ENCODE assay signal across 1 cellular context in the genomic region with DNA sequence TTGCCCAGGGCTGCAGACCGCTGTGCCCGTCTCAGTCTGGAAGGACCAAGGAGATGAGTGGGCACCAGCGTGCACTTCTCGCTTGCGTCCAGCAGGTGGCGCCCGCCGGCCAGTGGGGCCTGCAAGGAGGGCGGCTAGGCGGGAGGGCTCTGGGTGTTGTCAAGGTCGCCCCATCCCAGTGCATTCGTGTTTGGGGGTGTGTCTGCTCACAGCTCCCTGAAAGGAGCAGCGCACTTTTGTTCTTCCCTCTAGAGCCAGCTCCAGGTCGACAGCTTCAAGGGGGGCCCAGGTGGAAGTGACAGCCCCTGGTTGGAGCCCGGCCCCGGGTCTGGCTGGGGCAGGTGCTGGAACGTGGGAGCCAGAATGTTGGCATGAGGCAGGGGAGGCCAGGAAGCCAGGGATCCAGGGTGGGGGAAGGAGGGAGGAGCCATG.
TF ChIP-seq lines count a peak whose summit lies in the region.

No MANE protein-coding gene starts in this region.

TF ChIP-seq in HepG2, 621 proteins besides CTCF, POLR2A, EP300 and RAD21 (continued from another document and continues in another):
- TF ChIP-seq ZNF839 (CRISPR knock-in tag; IDR thresholded peaks at IDR 0.05; ENCODE audit: borderline replicate concordance) (0 out of 2 replicates have a peak, but pooled peaks have one; percentile 20), ZNF451 (CRISPR knock-in tag; IDR thresholded peaks at IDR 0.05) (no peak), SETDB1 (CRISPR knock-in tag; IDR thresholded peaks at IDR 0.05; ENCODE audit: borderline replicate concordance) (no peak), MED8 (CRISPR knock-in tag; IDR thresholded peaks at IDR 0.05; ENCODE audit: insufficient replicate concordance) (no peak), U2AF2 (IDR thresholded peaks at IDR 0.05; ENCODE audit: low read depth, low read length) (no peak), ZNF17 (CRISPR knock-in tag; IDR thresholded peaks at IDR 0.05) (no peak), AHR (CRISPR knock-in tag; IDR thresholded peaks at IDR 0.05) (peak; percentile 69; the same call in 1 of the 2 replicates), HIVEP1 (CRISPR knock-in tag; IDR thresholded peaks at IDR 0.05) (0 out of 2 replicates have a peak, but pooled peaks have one; percentile 26), FOXP1 (IDR thresholded peaks at IDR 0.05) (no peak), FOXP1 (CRISPR knock-in tag; IDR thresholded peaks at IDR 0.05) (no peak), ZSCAN9 (CRISPR knock-in tag; IDR thresholded peaks at IDR 0.05; ENCODE audit: borderline replicate concordance) (no peak), SOX6 (IDR thresholded peaks at IDR 0.05) (no peak), SOX6 (CRISPR knock-in tag; IDR thresholded peaks at IDR 0.05) (peak; percentile 25; the same call in 1 of the 2 replicates), ZFP37 (CRISPR knock-in tag; IDR thresholded peaks at IDR 0.05; ENCODE audit: borderline replicate concordance) (0 out of 2 replicates have a peak, but pooled peaks have one; percentile 10), NCOA2 (CRISPR knock-in tag; IDR thresholded peaks at IDR 0.05) (no peak), SYNCRIP (IDR thresholded peaks at IDR 0.05; ENCODE audit: insufficient read depth, low read depth, low read length) (no peak), MYC (CRISPR knock-in tag; IDR thresholded peaks at IDR 0.05; ENCODE audit: borderline replicate concordance) (peak; percentile 26; the same call in 1 of the 2 replicates), ZSCAN20 (CRISPR knock-in tag; IDR thresholded peaks at IDR 0.05; ENCODE audit: borderline replicate concordance) (no peak), SNAPC2 (CRISPR knock-in tag; IDR thresholded peaks at IDR 0.05) (no peak), ZNF3 (CRISPR knock-in tag; IDR thresholded peaks at IDR 0.05) (no peak), FLYWCH1 (CRISPR knock-in tag; IDR thresholded peaks at IDR 0.05) (no peak), ZSCAN29 (CRISPR knock-in tag; conservative IDR thresholded peaks at IDR 0.05) (0 out of 2 replicates have a peak, but pooled peaks have one; percentile 16), ZNF264 (CRISPR knock-in tag; IDR thresholded peaks at IDR 0.05) (peak; percentile 63; the same call in 1 of the 2 replicates), ZNF768 (CRISPR knock-in tag; IDR thresholded peaks at IDR 0.05) (no peak; the same call in 1 of the 2 replicates), PAWR (CRISPR knock-in tag; IDR thresholded peaks at IDR 0.05; ENCODE audit: borderline replicate concordance) (no peak), ZNF33A (CRISPR knock-in tag; IDR thresholded peaks at IDR 0.05; ENCODE audit: borderline replicate concordance) (no peak), ZFP36 (IDR thresholded peaks at IDR 0.05; ENCODE audit: borderline replicate concordance, low read depth, low read length, partially characterized antibody) (no peak), FOXO1 (CRISPR knock-in tag; IDR thresholded peaks at IDR 0.05) (peak; percentile 70), BCL6 (CRISPR knock-in tag; IDR thresholded peaks at IDR 0.05) (0 out of 2 replicates have a peak, but pooled peaks have one; percentile 35), MAZ (IDR thresholded peaks at IDR 0.05; ENCODE audit: borderline replicate concordance, low read depth, low read length) (0 out of 2 replicates have a peak, but pooled peaks have one; percentile 11), MAZ (CRISPR knock-in tag; IDR thresholded peaks at IDR 0.05; ENCODE audit: low read depth) (peak; percentile 55; the same call in 1 of the 2 replicates), SATB2 (CRISPR knock-in tag; IDR thresholded peaks at IDR 0.05) (no peak), GABPB1 (CRISPR knock-in tag; IDR thresholded peaks at IDR 0.05) (peak; percentile 54; the same call in 1 of the 2 replicates), ZBTB7B (CRISPR knock-in tag; IDR thresholded peaks at IDR 0.05) (peak; percentile 68; the same call in 1 of the 2 replicates), ZNF678 (CRISPR knock-in tag; IDR thresholded peaks at IDR 0.05) (no peak), TEAD2 (CRISPR knock-in tag; IDR thresholded peaks at IDR 0.05) (no peak), SP1 (IDR thresholded peaks at IDR 0.05) (no peak), SP1 (CRISPR knock-in tag; IDR thresholded peaks at IDR 0.05) (peak; percentile 56), FOXA3 (CRISPR knock-in tag; IDR thresholded peaks at IDR 0.05) (peak; percentile 28; the same call in 1 of the 2 replicates), ZMAT3 (CRISPR knock-in tag; conservative IDR thresholded peaks at IDR 0.05) (no peak), PCBP1 (IDR thresholded peaks at IDR 0.05; ENCODE audit: borderline replicate concordance, low read depth, low read length) (0 out of 2 replicates have a peak, but pooled peaks have one; percentile 38), ZNF83 (CRISPR knock-in tag; IDR thresholded peaks at IDR 0.05; ENCODE audit: borderline replicate concordance) (0 out of 2 replicates have a peak, but pooled peaks have one; percentile 32)
- TF ChIP-seq, protein P1, sequence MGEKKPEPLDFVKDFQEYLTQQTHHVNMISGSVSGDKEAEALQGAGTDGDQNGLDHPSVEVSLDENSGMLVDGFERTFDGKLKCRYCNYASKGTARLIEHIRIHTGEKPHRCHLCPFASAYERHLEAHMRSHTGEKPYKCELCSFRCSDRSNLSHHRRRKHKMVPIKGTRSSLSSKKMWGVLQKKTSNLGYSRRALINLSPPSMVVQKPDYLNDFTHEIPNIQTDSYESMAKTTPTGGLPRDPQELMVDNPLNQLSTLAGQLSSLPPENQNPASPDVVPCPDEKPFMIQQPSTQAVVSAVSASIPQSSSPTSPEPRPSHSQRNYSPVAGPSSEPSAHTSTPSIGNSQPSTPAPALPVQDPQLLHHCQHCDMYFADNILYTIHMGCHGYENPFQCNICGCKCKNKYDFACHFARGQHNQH (CRISPR knock-in tag; IDR thresholded peaks at IDR 0.05) = peak; percentile 34; the same call in 1 of the 2 replicates
- TF ChIP-seq, protein P2, sequence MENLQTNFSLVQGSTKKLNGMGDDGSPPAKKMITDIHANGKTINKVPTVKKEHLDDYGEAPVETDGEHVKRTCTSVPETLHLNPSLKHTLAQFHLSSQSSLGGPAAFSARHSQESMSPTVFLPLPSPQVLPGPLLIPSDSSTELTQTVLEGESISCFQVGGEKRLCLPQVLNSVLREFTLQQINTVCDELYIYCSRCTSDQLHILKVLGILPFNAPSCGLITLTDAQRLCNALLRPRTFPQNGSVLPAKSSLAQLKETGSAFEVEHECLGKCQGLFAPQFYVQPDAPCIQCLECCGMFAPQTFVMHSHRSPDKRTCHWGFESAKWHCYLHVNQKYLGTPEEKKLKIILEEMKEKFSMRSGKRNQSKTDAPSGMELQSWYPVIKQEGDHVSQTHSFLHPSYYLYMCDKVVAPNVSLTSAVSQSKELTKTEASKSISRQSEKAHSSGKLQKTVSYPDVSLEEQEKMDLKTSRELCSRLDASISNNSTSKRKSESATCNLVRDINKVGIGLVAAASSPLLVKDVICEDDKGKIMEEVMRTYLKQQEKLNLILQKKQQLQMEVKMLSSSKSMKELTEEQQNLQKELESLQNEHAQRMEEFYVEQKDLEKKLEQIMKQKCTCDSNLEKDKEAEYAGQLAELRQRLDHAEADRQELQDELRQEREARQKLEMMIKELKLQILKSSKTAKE (CRISPR knock-in tag; IDR thresholded peaks at IDR 0.05; ENCODE audit: borderline replicate concordance) = no peak
- TF ChIP-seq, protein P3, sequence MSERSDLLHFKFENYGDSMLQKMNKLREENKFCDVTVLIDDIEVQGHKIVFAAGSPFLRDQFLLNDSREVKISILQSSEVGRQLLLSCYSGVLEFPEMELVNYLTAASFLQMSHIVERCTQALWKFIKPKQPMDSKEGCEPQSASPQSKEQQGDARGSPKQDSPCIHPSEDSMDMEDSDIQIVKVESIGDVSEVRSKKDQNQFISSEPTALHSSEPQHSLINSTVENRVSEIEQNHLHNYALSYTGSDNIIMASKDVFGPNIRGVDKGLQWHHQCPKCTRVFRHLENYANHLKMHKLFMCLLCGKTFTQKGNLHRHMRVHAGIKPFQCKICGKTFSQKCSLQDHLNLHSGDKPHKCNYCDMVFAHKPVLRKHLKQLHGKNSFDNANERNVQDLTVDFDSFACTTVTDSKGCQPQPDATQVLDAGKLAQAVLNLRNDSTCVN (CRISPR knock-in tag; IDR thresholded peaks at IDR 0.05; ENCODE audit: borderline replicate concordance) = no peak; the same call in 1 of the 2 replicates
- TF ChIP-seq, protein P4, sequence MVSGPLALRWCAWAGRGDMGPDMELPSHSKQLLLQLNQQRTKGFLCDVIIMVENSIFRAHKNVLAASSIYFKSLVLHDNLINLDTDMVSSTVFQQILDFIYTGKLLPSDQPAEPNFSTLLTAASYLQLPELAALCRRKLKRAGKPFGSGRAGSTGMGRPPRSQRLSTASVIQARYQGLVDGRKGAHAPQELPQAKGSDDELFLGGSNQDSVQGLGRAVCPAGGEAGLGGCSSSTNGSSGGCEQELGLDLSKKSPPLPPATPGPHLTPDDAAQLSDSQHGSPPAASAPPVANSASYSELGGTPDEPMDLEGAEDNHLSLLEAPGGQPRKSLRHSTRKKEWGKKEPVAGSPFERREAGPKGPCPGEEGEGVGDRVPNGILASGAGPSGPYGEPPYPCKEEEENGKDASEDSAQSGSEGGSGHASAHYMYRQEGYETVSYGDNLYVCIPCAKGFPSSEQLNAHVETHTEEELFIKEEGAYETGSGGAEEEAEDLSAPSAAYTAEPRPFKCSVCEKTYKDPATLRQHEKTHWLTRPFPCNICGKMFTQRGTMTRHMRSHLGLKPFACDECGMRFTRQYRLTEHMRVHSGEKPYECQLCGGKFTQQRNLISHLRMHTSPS (CRISPR knock-in tag; IDR thresholded peaks at IDR 0.05; ENCODE audit: low read depth) = 0 out of 2 replicates have a peak, but pooled peaks have one; percentile 35
- TF ChIP-seq, protein P5, sequence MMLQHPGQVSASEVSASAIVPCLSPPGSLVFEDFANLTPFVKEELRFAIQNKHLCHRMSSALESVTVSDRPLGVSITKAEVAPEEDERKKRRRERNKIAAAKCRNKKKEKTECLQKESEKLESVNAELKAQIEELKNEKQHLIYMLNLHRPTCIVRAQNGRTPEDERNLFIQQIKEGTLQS (CRISPR knock-in tag; IDR thresholded peaks at IDR 0.05) = 0 out of 2 replicates have a peak, but pooled peaks have one; percentile 33
- TF ChIP-seq, protein P6, sequence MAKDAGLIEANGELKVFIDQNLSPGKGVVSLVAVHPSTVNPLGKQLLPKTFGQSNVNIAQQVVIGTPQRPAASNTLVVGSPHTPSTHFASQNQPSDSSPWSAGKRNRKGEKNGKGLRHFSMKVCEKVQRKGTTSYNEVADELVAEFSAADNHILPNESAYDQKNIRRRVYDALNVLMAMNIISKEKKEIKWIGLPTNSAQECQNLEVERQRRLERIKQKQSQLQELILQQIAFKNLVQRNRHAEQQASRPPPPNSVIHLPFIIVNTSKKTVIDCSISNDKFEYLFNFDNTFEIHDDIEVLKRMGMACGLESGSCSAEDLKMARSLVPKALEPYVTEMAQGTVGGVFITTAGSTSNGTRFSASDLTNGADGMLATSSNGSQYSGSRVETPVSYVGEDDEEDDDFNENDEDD (CRISPR knock-in tag; IDR thresholded peaks at IDR 0.05; ENCODE audit: borderline replicate concordance) = peak; percentile 50; the same call in 1 of the 2 replicates
- TF ChIP-seq, protein P7, sequence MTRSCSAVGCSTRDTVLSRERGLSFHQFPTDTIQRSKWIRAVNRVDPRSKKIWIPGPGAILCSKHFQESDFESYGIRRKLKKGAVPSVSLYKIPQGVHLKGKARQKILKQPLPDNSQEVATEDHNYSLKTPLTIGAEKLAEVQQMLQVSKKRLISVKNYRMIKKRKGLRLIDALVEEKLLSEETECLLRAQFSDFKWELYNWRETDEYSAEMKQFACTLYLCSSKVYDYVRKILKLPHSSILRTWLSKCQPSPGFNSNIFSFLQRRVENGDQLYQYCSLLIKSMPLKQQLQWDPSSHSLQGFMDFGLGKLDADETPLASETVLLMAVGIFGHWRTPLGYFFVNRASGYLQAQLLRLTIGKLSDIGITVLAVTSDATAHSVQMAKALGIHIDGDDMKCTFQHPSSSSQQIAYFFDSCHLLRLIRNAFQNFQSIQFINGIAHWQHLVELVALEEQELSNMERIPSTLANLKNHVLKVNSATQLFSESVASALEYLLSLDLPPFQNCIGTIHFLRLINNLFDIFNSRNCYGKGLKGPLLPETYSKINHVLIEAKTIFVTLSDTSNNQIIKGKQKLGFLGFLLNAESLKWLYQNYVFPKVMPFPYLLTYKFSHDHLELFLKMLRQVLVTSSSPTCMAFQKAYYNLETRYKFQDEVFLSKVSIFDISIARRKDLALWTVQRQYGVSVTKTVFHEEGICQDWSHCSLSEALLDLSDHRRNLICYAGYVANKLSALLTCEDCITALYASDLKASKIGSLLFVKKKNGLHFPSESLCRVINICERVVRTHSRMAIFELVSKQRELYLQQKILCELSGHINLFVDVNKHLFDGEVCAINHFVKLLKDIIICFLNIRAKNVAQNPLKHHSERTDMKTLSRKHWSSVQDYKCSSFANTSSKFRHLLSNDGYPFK (CRISPR knock-in tag; IDR thresholded peaks at IDR 0.05; ENCODE audit: borderline replicate concordance) = 0 out of 2 replicates have a peak, but pooled peaks have one; percentile 26
- TF ChIP-seq, protein P8, sequence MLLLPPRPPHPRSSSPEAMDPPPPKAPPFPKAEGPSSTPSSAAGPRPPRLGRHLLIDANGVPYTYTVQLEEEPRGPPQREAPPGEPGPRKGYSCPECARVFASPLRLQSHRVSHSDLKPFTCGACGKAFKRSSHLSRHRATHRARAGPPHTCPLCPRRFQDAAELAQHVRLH (CRISPR knock-in tag; IDR thresholded peaks at IDR 0.05; ENCODE audit: borderline replicate concordance, low read depth) = peak; percentile 69; the same call in 1 of the 2 replicates
- TF ChIP-seq, protein P9, sequence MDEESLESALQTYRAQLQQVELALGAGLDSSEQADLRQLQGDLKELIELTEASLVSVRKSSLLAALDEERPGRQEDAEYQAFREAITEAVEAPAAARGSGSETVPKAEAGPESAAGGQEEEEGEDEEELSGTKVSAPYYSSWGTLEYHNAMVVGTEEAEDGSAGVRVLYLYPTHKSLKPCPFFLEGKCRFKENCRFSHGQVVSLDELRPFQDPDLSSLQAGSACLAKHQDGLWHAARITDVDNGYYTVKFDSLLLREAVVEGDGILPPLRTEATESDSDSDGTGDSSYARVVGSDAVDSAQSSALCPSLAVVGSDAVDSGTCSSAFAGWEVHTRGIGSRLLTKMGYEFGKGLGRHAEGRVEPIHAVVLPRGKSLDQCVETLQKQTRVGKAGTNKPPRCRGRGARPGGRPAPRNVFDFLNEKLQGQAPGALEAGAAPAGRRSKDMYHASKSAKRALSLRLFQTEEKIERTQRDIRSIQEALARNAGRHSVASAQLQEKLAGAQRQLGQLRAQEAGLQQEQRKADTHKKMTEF (CRISPR knock-in tag; IDR thresholded peaks at IDR 0.05) = peak; percentile 35; the same call in 1 of the 2 replicates
